Comparison of ENCODE assay signal across 11 cellular contexts in the genomic region with DNA sequence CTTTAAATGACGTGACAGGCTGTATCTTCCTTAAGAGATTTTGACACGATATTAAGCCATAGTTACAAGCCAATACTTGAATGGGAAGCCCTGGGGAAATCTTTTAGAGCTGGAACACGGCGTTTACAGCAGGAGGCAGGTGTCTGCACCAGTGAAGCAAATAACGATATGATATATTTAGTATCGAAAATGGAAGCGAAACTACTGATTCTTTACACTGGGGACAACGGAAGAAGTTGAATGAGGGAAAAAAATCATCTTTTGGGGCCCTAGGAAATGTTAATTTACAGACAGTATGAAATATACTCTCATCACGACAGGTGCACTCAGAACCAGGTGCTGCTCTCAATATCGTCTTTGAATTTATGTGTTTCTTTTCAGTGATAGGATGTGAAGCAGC.
A peak's percentile ranks its signal among the peaks of the same experiment; 100 is the strongest.
DNase-seq lines count a peak whose midpoint lies in the region; ATAC-seq and TF ChIP-seq lines count a peak whose summit lies in the region.
"Had no signal": no experiment of that assay in that cellular context is flagged by ENCODE, and none has a peak within 500 bp of the region (broad histone marks: within the 10 kb centered on the region; RNA-seq: fewer than 3 reads in every experiment).

No MANE protein-coding gene starts in this region.

- H3K27me3 ChIP-seq in AG04450 (ENCODE audit: control insufficient read depth, insufficient read depth, low read length), result no peaks in the 10 kb centered on the region

- H3K27ac Mint-ChIP-seq in progenitor cell of endocrine pancreas (no peak overlapping the region), endothelial cell (ENCODE audit: unreplicated experiment) (no peak overlapping the region)
- H3K27ac Mint-ChIP-seq: activated CD4-positive, alpha-beta memory T cell treated with anti-CD3 and anti-CD28 coated beads for 36 hours had no signal

- peaks cover 3% of the 10 kb centered on the region; the same call in 1 of the 2 replicates for H3K9me3 ChIP-seq in AG04450 (ENCODE audit: control insufficient read depth, insufficient read depth, low read length)

- H3K4me1 Mint-ChIP-seq in progenitor cell of endocrine pancreas (ENCODE audit: low read depth) (no peaks in the 10 kb centered on the region), endothelial cell (ENCODE audit: unreplicated experiment) (no peaks in the 10 kb centered on the region)

- H3K9me3 Mint-ChIP-seq in progenitor cell of endocrine pancreas (ENCODE audit: low read depth) (peaks cover 9% of the 10 kb centered on the region), endothelial cell (ENCODE audit: unreplicated experiment) (no peaks in the 10 kb centered on the region)

- CTCF ChIA-PET in AG04450 (lab: Charles Lee), result no interaction called here

- TF ChIP-seq CTCF in AG04450 (IDR thresholded peaks at IDR 0.05; ENCODE audit: low read depth, low read length) (no peak), progenitor cell of endocrine pancreas (IDR thresholded peaks at IDR 0.05; ENCODE audit: unreplicated experiment) (no peak), endothelial cell (IDR thresholded peaks at IDR 0.05; ENCODE audit: unreplicated experiment) (no peak)

- H3K36me3 Mint-ChIP-seq in progenitor cell of endocrine pancreas (ENCODE audit: insufficient read depth) (no peaks in the 10 kb centered on the region), endothelial cell (ENCODE audit: low read depth, unreplicated experiment) (peaks cover 6% of the 10 kb centered on the region)
- H3K36me3 Mint-ChIP-seq: activated CD4-positive, alpha-beta memory T cell treated with anti-CD3 and anti-CD28 coated beads for 36 hours had no signal

- H3K27me3 Mint-ChIP-seq in progenitor cell of endocrine pancreas (no peaks in the 10 kb centered on the region), endothelial cell (ENCODE audit: unreplicated experiment) (peaks cover 5% of the 10 kb centered on the region)
- H3K27me3 Mint-ChIP-seq: activated CD4-positive, alpha-beta memory T cell treated with anti-CD3 and anti-CD28 coated beads for 36 hours had no signal

- H3K4me3 Mint-ChIP-seq in progenitor cell of endocrine pancreas (ENCODE audit: low read depth) (no peak overlapping the region), endothelial cell (ENCODE audit: unreplicated experiment) (no peak overlapping the region)
- H3K4me3 Mint-ChIP-seq: activated CD4-positive, alpha-beta memory T cell treated with anti-CD3 and anti-CD28 coated beads for 36 hours had no signal

- DNase-seq in AG04450 (ENCODE audit: low read depth, low spot score), result no peak
- peak; percentile 52 for DNase-seq in NCI-H1436 (lab: John Stamatoyannopoulos, UW)
- DNase-seq in activated CD4-positive, alpha-beta T cell treated with anti-CD3 and anti-CD28 coated beads, Interleukin-2, amount 50 U/mL, for 1 hour, result no peak
- DNase-seq in progenitor cell of endocrine pancreas (ENCODE audit: low spot score, unreplicated experiment), result no peak
- no peak for DNase-seq in endothelial cell (ENCODE audit: low spot score)
- DNase-seq: activated CD4-positive, alpha-beta memory T cell treated with anti-CD3 and anti-CD28 coated beads for 36 hours; C1 segment of cervical spinal cord; NK-92 treated with Interleukin-12 subunit alpha and Interleukin-12 subunit beta, amount 100 ng/mL, for 24 hours had no signal

- peak overlapping the region; percentile 43 for H3K4me3 ChIP-seq in AG04450 (ENCODE audit: low read depth, low read length)

- ATAC-seq in GM19324 (IDR thresholded peaks at IDR 0.05; ENCODE audit: low FRiP score, unreplicated experiment) (peak; percentile 94), HG03045 (IDR thresholded peaks at IDR 0.05; ENCODE audit: unreplicated experiment) (peak; percentile 80), HG03139 (IDR thresholded peaks at IDR 0.05; ENCODE audit: unreplicated experiment) (no peak)

- H3K27ac ChIP-seq in AG04450 (ENCODE audit: low read depth, low read length), result no peak overlapping the region

- POLR2A ChIA-PET in AG04450 (lab: Yijun Ruan, JAX), result no interaction called here
